Comparison of ENCODE assay signal across 1 cellular context in genomic region chr18:47893939-47894699, GRCh38.
TF ChIP-seq lines count a peak whose summit lies in the region.

No MANE protein-coding gene starts in this region.

TF ChIP-seq in HEK293, 187 proteins besides CTCF, POLR2A, EP300 and RAD21 (continued from another document and continues in another):
- TF ChIP-seq ZNF692 (tag by site-specific recombination; IDR thresholded peaks at IDR 0.05) (no peak), ZNF560 (tag by site-specific recombination; IDR thresholded peaks at IDR 0.05; ENCODE audit: borderline replicate concordance) (no peak), PRDM6 (tag by site-specific recombination; IDR thresholded peaks at IDR 0.05) (peak; percentile 84), ZNF146 (tag by site-specific recombination; IDR thresholded peaks at IDR 0.05) (no peak), TRIM28 (IDR thresholded peaks at IDR 0.05; ENCODE audit: borderline replicate concordance, low read length) (peak; percentile 18; the same call in 1 of the 2 replicates), ZSCAN5A (tag by site-specific recombination; IDR thresholded peaks at IDR 0.05) (no peak), ZNF341 (tag by site-specific recombination; IDR thresholded peaks at IDR 0.05; ENCODE audit: low read depth) (no peak), SETDB1 (IDR thresholded peaks at IDR 0.05; ENCODE audit: insufficient read length, low read length) (no peak), KLF1 (tag by site-specific recombination; IDR thresholded peaks at IDR 0.05) (no peak), ZNF292 (tag by site-specific recombination; IDR thresholded peaks at IDR 0.05; ENCODE audit: borderline replicate concordance, low read depth) (no peak), ZNF416 (tag by site-specific recombination; IDR thresholded peaks at IDR 0.05) (no peak), ZBTB8A (tag by site-specific recombination; IDR thresholded peaks at IDR 0.05) (no peak), ZNF449 (tag by site-specific recombination; IDR thresholded peaks at IDR 0.05) (no peak), ZNF350 (tag by site-specific recombination; IDR thresholded peaks at IDR 0.05) (no peak), GLI4 (tag by site-specific recombination; IDR thresholded peaks at IDR 0.05) (no peak), ZNF610 (tag by site-specific recombination; IDR thresholded peaks at IDR 0.05; ENCODE audit: borderline replicate concordance) (no peak), ZNF544 (tag by site-specific recombination; IDR thresholded peaks at IDR 0.05) (no peak), ZNF223 (tag by site-specific recombination; IDR thresholded peaks at IDR 0.05) (no peak), ZFP3 (tag by site-specific recombination; IDR thresholded peaks at IDR 0.05; ENCODE audit: low read depth) (no peak), ZXDB (tag by site-specific recombination; IDR thresholded peaks at IDR 0.05) (peak; percentile 61), ZNF335 (tag by site-specific recombination; conservative IDR thresholded peaks at IDR 0.05) (no peak), ZNF677 (tag by site-specific recombination; IDR thresholded peaks at IDR 0.05) (no peak), MEIS1 (CRISPR knock-in tag; IDR thresholded peaks at IDR 0.05; ENCODE audit: borderline replicate concordance) (no peak), ZNF510 (tag by site-specific recombination; IDR thresholded peaks at IDR 0.05; ENCODE audit: insufficient replicate concordance) (no peak), ZNF843 (tag by site-specific recombination; IDR thresholded peaks at IDR 0.05) (peak; percentile 63; the same call in 1 of the 2 replicates), ZNF791 (tag by site-specific recombination; IDR thresholded peaks at IDR 0.05) (no peak), YY2 (tag by site-specific recombination; IDR thresholded peaks at IDR 0.05) (no peak), ZNF10 (tag by site-specific recombination; IDR thresholded peaks at IDR 0.05) (0 out of 2 replicates have a peak, but pooled peaks have one; percentile 49), ZBTB44 (tag by site-specific recombination; IDR thresholded peaks at IDR 0.05) (no peak), ZNF423 (tag by site-specific recombination; IDR thresholded peaks at IDR 0.05) (no peak), ZSCAN4 (tag by site-specific recombination; IDR thresholded peaks at IDR 0.05) (no peak), PATZ1 (tag by site-specific recombination; IDR thresholded peaks at IDR 0.05) (no peak), AEBP2 (tag by site-specific recombination; IDR thresholded peaks at IDR 0.05; ENCODE audit: borderline replicate concordance) (no peak), SP7 (tag by site-specific recombination; IDR thresholded peaks at IDR 0.05) (peak; percentile 80), ZNF26 (tag by site-specific recombination; IDR thresholded peaks at IDR 0.05) (no peak), ZNF600 (tag by site-specific recombination; IDR thresholded peaks at IDR 0.05) (no peak), WT1 (tag by site-specific recombination; IDR thresholded peaks at IDR 0.05) (peak; percentile 95), ZBTB1 (tag by site-specific recombination; IDR thresholded peaks at IDR 0.05) (no peak), ZNF585B (tag by site-specific recombination; IDR thresholded peaks at IDR 0.05) (no peak), PRDM10 (tag by site-specific recombination; IDR thresholded peaks at IDR 0.05) (no peak), ZNF132 (tag by site-specific recombination; IDR thresholded peaks at IDR 0.05; ENCODE audit: borderline replicate concordance) (no peak), ZBTB20 (tag by site-specific recombination; IDR thresholded peaks at IDR 0.05) (no peak), GLIS2 (tag by site-specific recombination; IDR thresholded peaks at IDR 0.05) (no peak), ZNF658 (tag by site-specific recombination; IDR thresholded peaks at IDR 0.05) (no peak), KLF10 (tag by site-specific recombination; IDR thresholded peaks at IDR 0.05) (no peak)
